24 cellular contexts compared by ENCODE assay signal in the genomic region with DNA sequence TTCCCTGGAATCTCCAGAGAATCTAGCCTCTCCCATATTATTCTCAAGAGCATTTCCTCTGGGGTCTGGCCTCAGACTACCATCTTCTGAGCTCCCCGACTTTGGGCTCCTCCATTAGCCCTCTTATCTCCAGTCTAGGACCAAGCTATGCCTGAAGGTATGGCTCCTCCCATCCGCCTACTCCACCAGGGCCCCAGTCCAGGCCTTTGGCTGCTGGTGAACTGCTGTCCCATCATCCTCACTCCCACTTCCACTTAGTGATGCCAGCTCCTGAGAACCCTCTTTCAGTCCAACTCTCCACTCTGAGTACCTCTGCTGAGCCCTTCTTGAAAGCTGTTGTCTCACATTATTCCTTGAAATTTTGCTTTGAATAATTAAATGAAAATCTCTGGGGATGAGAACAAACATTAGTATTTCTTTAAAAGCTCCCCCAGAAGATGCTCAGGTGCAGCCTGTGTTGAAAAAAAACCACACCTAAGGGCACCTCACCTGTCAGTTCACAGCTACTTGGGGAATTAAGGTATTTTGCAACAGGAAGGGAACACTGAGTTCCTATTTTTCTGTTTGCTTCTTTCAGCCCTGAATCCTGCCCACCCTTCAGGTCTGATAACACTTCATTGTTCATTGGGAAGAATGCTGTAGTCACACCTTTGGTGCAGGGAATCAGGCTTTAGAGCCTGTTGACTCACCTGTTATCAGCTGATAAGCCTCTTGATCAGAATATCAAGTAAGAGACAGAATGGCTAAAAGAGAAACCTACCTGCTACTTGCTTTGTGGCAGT. TPM values are rescaled to one million over a fixed set of nuclear protein-coding genes. Genes with fewer than 3 reads are reported as not detected.
"Had no signal": no experiment of that assay in that cellular context is flagged by ENCODE, and none has a peak within 500 bp of the region (broad histone marks: within the 10 kb centered on the region; RNA-seq: fewer than 3 reads in every experiment).

No MANE protein-coding gene starts in this region.

- H3K4me1 ChIP-seq: heart left ventricle, spleen had no signal

- H3K36me3 ChIP-seq: cardiac muscle cell had no signal

- H3K4me3 Mint-ChIP-seq: activated CD4-positive, alpha-beta memory T cell treated with anti-CD3 and anti-CD28 coated beads, Interleukin-2, amount 10 ng/mL, durations not matched to agents 7 days and 5 days; activated naive CD4-positive, alpha-beta T cell treated with anti-CD3 and anti-CD28 coated beads, Interleukin-2, amount 10 ng/mL, durations not matched to agents 7 days and 5 days; naive B cell had no signal

- H3K36me3 Mint-ChIP-seq: activated naive CD4-positive, alpha-beta T cell treated with anti-CD3 and anti-CD28 coated beads, Interleukin-2, amount 10 ng/mL, durations not matched to agents 7 days and 5 days; naive B cell had no signal

- H3K27ac ChIP-seq: cardiac muscle cell, heart left ventricle, spleen had no signal

- DNase-seq: activated CD4-positive, alpha-beta memory T cell treated with anti-CD3 and anti-CD28 coated beads, Interleukin-2, amount 10 ng/mL, durations not matched to agents 7 days and 5 days; activated CD4-positive, alpha-beta T cell treated with anti-CD3 and anti-CD28 coated beads for 48 hours; activated effector memory CD4-positive, alpha-beta T cell treated with anti-CD3 and anti-CD28 coated beads, Interleukin-2, amount 50 U/mL, for 16 hours; activated naive CD4-positive, alpha-beta T cell treated with anti-CD3 and anti-CD28 coated beads, Interleukin-2, amount 10 ng/mL, durations not matched to agents 7 days and 5 days; amygdala; cortex of kidney; heart left ventricle; islet precursor cell; left cardiac atrium; naive B cell; occipital lobe; posterior cingulate gyrus; retina; spleen; stimulated activated CD4-positive, alpha-beta T cell treated with anti-CD3 and anti-CD28 coated beads, Interleukin-4, amount 100 ng/mL, for 1 hour; stimulated activated naive CD4-positive, alpha-beta T cell had no signal

- FAIRE-seq: endometrium had no signal

- H3K27ac Mint-ChIP-seq: activated CD4-positive, alpha-beta memory T cell treated with anti-CD3 and anti-CD28 coated beads, Interleukin-2, amount 10 ng/mL, durations not matched to agents 7 days and 5 days; activated naive CD4-positive, alpha-beta T cell treated with anti-CD3 and anti-CD28 coated beads, Interleukin-2, amount 10 ng/mL, durations not matched to agents 7 days and 5 days had no signal

- H3K4me1 Mint-ChIP-seq: activated CD4-positive, alpha-beta memory T cell treated with anti-CD3 and anti-CD28 coated beads, Interleukin-2, amount 10 ng/mL, durations not matched to agents 7 days and 5 days; activated naive CD4-positive, alpha-beta T cell treated with anti-CD3 and anti-CD28 coated beads, Interleukin-2, amount 10 ng/mL, durations not matched to agents 7 days and 5 days; naive B cell had no signal

- H3K9me3 Mint-ChIP-seq: activated CD4-positive, alpha-beta memory T cell treated with anti-CD3 and anti-CD28 coated beads, Interleukin-2, amount 10 ng/mL, durations not matched to agents 7 days and 5 days; activated naive CD4-positive, alpha-beta T cell treated with anti-CD3 and anti-CD28 coated beads, Interleukin-2, amount 10 ng/mL, durations not matched to agents 7 days and 5 days; naive B cell had no signal

- H3K4me3 ChIP-seq: cardiac muscle cell, heart left ventricle, spleen had no signal

- ATAC-seq: heart left ventricle, left cardiac atrium had no signal

- H3K9me3 ChIP-seq: spleen had no signal

- H3K27me3 Mint-ChIP-seq: activated CD4-positive, alpha-beta memory T cell treated with anti-CD3 and anti-CD28 coated beads, Interleukin-2, amount 10 ng/mL, durations not matched to agents 7 days and 5 days; naive B cell had no signal

- H3K27me3 ChIP-seq: cardiac muscle cell, heart left ventricle, spleen had no signal

RNA-seq across cellular contexts. Expression of a gene that starts 9.5 kb away (rescaled TPM):
- total RNA-seq: activated CD4-positive, alpha-beta memory T cell treated with anti-CD3 and anti-CD28 coated beads, Interleukin-2, amount 10 ng/mL, durations not matched to agents 7 days and 5 days; cardiac muscle cell; epithelial cell of proximal tubule; fibroblast of villous mesenchyme; heart left ventricle; occipital lobe; spleen; subcutaneous adipose tissue; T-helper 2 cell treated with Interferon-gamma antibody and Interleukin-4, amounts not matched to agents 100 ng/mL and 5 ng/mL, for 36 hours; urinary bladder had no signal
- polyA plus RNA-seq: neural cell, spleen, urinary bladder had no signal
